In the genomic region with DNA sequence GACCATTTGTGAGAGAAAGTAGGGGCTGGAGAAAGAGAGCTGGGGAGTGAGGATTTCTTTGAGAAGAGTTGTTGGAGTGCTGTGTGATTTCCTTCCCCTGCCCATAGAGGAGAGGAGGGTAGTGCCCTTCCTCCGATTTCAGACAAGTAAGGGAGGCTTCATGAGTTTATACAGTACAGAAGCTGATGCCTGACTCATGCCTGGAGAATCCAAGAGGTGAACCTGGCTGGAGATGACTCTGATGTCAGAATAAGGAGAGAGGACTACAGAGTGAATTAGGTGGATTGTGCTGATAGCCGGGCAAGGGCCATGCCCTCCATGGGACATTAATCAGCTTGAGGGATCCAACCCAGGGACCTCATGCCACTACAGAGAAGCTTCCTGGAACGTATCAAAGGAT, we compare ENCODE assay signal across 21 cellular contexts.
"Had no signal": no experiment of that assay in that cellular context is flagged by ENCODE, and none has a peak within 500 bp of the region (broad histone marks: within the 10 kb centered on the region; RNA-seq: fewer than 3 reads in every experiment).

No MANE protein-coding gene starts in this region.

- H3K4me1 Mint-ChIP-seq: stimulated activated memory B cell treated with anti-CD40 and anti-IgM and Interleukin-4, amounts not matched to agents 10 μg/mL and 1 μg/mL and 100 μg/mL, for 72 hours had no signal

- H3K9me3 ChIP-seq: ascending aorta, esophagus muscularis mucosa, spleen had no signal

- H3K27ac ChIP-seq: ascending aorta, cardiac muscle cell, esophagus muscularis mucosa, hepatocyte, parathyroid adenoma, spleen, WERI-Rb-1 had no signal

- FAIRE-seq: islet of Langerhans had no signal

- H3K4me2 ChIP-seq: hepatocyte had no signal

- H2AFZ ChIP-seq: hepatocyte, parathyroid adenoma had no signal

- H3K4me3 Mint-ChIP-seq: activated T-cell treated with anti-CD3 and anti-CD28 coated beads, Interleukin-2, amount 50 U/mL, for 72 hours; dendritic cell treated with granulocyte-macrophage colony-stimulating factor and Interleukin-4, amounts not matched to agents 40 ng/mL and 50 ng/mL, for 4 days; mesothelial cell of epicardium; natural killer cell treated with Interleukin-12 subunit alpha and Interleukin-12 subunit beta and Interleukin-15 and Interleukin-18, amount 100 ng/mL, for 72 hours; stimulated activated memory B cell treated with anti-CD40 and anti-IgM and Interleukin-4, amounts not matched to agents 10 μg/mL and 1 μg/mL and 100 μg/mL, for 72 hours had no signal

- H3K36me3 ChIP-seq: ascending aorta, cardiac muscle cell, esophagus muscularis mucosa, spleen, WERI-Rb-1 had no signal

- H3K9ac ChIP-seq: parathyroid adenoma had no signal

- H3K4me3 ChIP-seq: ascending aorta, cardiac muscle cell, esophagus muscularis mucosa, hepatocyte, lung, spleen had no signal

- H3K9me3 Mint-ChIP-seq: activated T-cell treated with anti-CD3 and anti-CD28 coated beads, Interleukin-2, amount 50 U/mL, for 72 hours; dendritic cell treated with granulocyte-macrophage colony-stimulating factor and Interleukin-4, amounts not matched to agents 40 ng/mL and 50 ng/mL, for 4 days; mesothelial cell of epicardium; natural killer cell treated with Interleukin-12 subunit alpha and Interleukin-12 subunit beta and Interleukin-15 and Interleukin-18, amount 100 ng/mL, for 72 hours; stimulated activated memory B cell treated with anti-CD40 and anti-IgM and Interleukin-4, amounts not matched to agents 10 μg/mL and 1 μg/mL and 100 μg/mL, for 72 hours had no signal

- H3K36me3 Mint-ChIP-seq: mesothelial cell of epicardium; natural killer cell treated with Interleukin-12 subunit alpha and Interleukin-12 subunit beta and Interleukin-15 and Interleukin-18, amount 100 ng/mL, for 72 hours; stimulated activated memory B cell treated with anti-CD40 and anti-IgM and Interleukin-4, amounts not matched to agents 10 μg/mL and 1 μg/mL and 100 μg/mL, for 72 hours had no signal

- H3K27me3 ChIP-seq: ascending aorta, cardiac muscle cell, esophagus muscularis mucosa, hepatocyte, spleen had no signal

- H3K4me1 ChIP-seq: ascending aorta, esophagus muscularis mucosa, parathyroid adenoma, spleen had no signal

- DNase-seq: activated CD4-positive, alpha-beta T cell treated with anti-CD3 and anti-CD28 coated beads for 1 hour; activated CD8-positive, alpha-beta memory T cell treated with anti-CD3 and anti-CD28 coated beads for 24 hours; activated CD8-positive, alpha-beta memory T cell treated with anti-CD3 and anti-CD28 coated beads, Interleukin-2, amount 50 U/mL, for 48 hours; activated effector memory CD4-positive, alpha-beta T cell treated with anti-CD3 and anti-CD28 coated beads, Interleukin-2, amount 50 U/mL, for 16 hours; activated naive CD4-positive, alpha-beta T cell treated with anti-CD3 and anti-CD28 coated beads, Interleukin-2, amount 50 U/mL, for 16 hours; activated T-cell treated with anti-CD3 and anti-CD28 coated beads, Interleukin-2, amount 50 U/mL, for 72 hours; effector CD8-positive, alpha-beta T cell; spleen; stimulated activated CD4-positive, alpha-beta T cell treated with anti-CD3 and anti-CD28 coated beads, Interleukin-4, amount 100 ng/mL, for 4 hours; WERI-Rb-1 had no signal

- H3K79me2 ChIP-seq: hepatocyte, parathyroid adenoma had no signal

- H3K27ac Mint-ChIP-seq: activated T-cell treated with anti-CD3 and anti-CD28 coated beads, Interleukin-2, amount 50 U/mL, for 72 hours; dendritic cell treated with granulocyte-macrophage colony-stimulating factor and Interleukin-4, amounts not matched to agents 40 ng/mL and 50 ng/mL, for 4 days; mesothelial cell of epicardium; natural killer cell treated with Interleukin-12 subunit alpha and Interleukin-12 subunit beta and Interleukin-15 and Interleukin-18, amount 100 ng/mL, for 72 hours; stimulated activated memory B cell treated with anti-CD40 and anti-IgM and Interleukin-4, amounts not matched to agents 10 μg/mL and 1 μg/mL and 100 μg/mL, for 72 hours had no signal
